Comparison of ENCODE assay signal across 19 cellular contexts in genomic region chr1:158996998-158997397, GRCh38. TPM values are rescaled to one million over a fixed set of nuclear protein-coding genes. Genes with fewer than 3 reads are reported as not detected.
DNase-seq lines count a peak whose midpoint lies in the region; ATAC-seq and TF ChIP-seq lines count a peak whose summit lies in the region.
"Had no signal": no experiment of that assay in that cellular context is flagged by ENCODE, and none has a peak within 500 bp of the region (broad histone marks: within the 10 kb centered on the region; RNA-seq: fewer than 3 reads in every experiment).

No MANE protein-coding gene starts in this region.

- H3K36me3 ChIP-seq in CD8-positive, alpha-beta T cell (ENCODE audit: insufficient read depth, low read length): no peaks in the 10 kb centered on the region
- H3K36me3 ChIP-seq: BE2C had no signal

- H3K27ac ChIP-seq in CD8-positive, alpha-beta T cell (ENCODE audit: low read depth, low read length): no peak overlapping the region

- peak overlapping the region; percentile 63 for H3K27ac Mint-ChIP-seq in CD8-positive, alpha-beta T cell
- peak overlapping the region; percentile 19 for H3K27ac Mint-ChIP-seq in stimulated activated effector memory CD8-positive, alpha-beta T cell treated with anti-CD3 and anti-CD28 coated beads, Interleukin-12 subunit alpha, Interleukin-12 subunit beta, amount 100 ng/mL, for 72 hours
- no peak overlapping the region for H3K27ac Mint-ChIP-seq in Calu3 (ENCODE audit: unreplicated experiment)
- H3K27ac Mint-ChIP-seq: GM23338 had no signal

- TF ChIP-seq CTCF in CD8-positive, alpha-beta T cell (IDR thresholded peaks at IDR 0.05): no peak
- no peak for TF ChIP-seq CTCF in Calu3 (IDR thresholded peaks at IDR 0.05; ENCODE audit: unreplicated experiment)

- H3K36me3 Mint-ChIP-seq in CD8-positive, alpha-beta T cell: peaks cover 13% of the 10 kb centered on the region
- H3K36me3 Mint-ChIP-seq in stimulated activated effector memory CD8-positive, alpha-beta T cell treated with anti-CD3 and anti-CD28 coated beads, Interleukin-12 subunit alpha, Interleukin-12 subunit beta, amount 100 ng/mL, for 72 hours: no peaks in the 10 kb centered on the region
- H3K36me3 Mint-ChIP-seq in Calu3 (ENCODE audit: insufficient read depth, unreplicated experiment): no peaks in the 10 kb centered on the region

- no peaks in the 10 kb centered on the region for H3K9me3 ChIP-seq in CD8-positive, alpha-beta T cell (ENCODE audit: low read length)
- H3K9me3 ChIP-seq: BE2C had no signal

- H3K9me3 Mint-ChIP-seq in CD8-positive, alpha-beta T cell: no peaks in the 10 kb centered on the region
- peaks cover 6% of the 10 kb centered on the region for H3K9me3 Mint-ChIP-seq in stimulated activated effector memory CD8-positive, alpha-beta T cell treated with anti-CD3 and anti-CD28 coated beads, Interleukin-12 subunit alpha, Interleukin-12 subunit beta, amount 100 ng/mL, for 72 hours
- no peaks in the 10 kb centered on the region for H3K9me3 Mint-ChIP-seq in Calu3 (ENCODE audit: low read depth, unreplicated experiment)

- POLR2A ChIA-PET in CD8-positive, alpha-beta T cell (lab: Charles Lee): no interaction called here

- no peak overlapping the region for H3K4me3 Mint-ChIP-seq in CD8-positive, alpha-beta T cell
- peak overlapping the region; percentile 52 for H3K4me3 Mint-ChIP-seq in stimulated activated effector memory CD8-positive, alpha-beta T cell treated with anti-CD3 and anti-CD28 coated beads, Interleukin-12 subunit alpha, Interleukin-12 subunit beta, amount 100 ng/mL, for 72 hours
- no peak overlapping the region for H3K4me3 Mint-ChIP-seq in Calu3 (ENCODE audit: low read depth, unreplicated experiment)
- H3K4me3 Mint-ChIP-seq: GM23338 had no signal

- H3K4me1 ChIP-seq in CD8-positive, alpha-beta T cell (ENCODE audit: insufficient read depth, low read length): peaks cover 6% of the 10 kb centered on the region

- no peak overlapping the region for H3K4me3 ChIP-seq in CD8-positive, alpha-beta T cell (ENCODE audit: low read depth, low read length)
- H3K4me3 ChIP-seq: GM23338 had no signal

- in situ Hi-C loops in SK-MEL-5 (cut with HindIII; ENCODE audit: low pct_unique_long_range_greater_than_20kb, low sequenced_read_pairs): no loop called here

- ATAC-seq in CD8-positive, alpha-beta T cell: no peak
- ATAC-seq in stimulated activated effector memory CD8-positive, alpha-beta T cell treated with anti-CD3 and anti-CD28 coated beads, Interleukin-12 subunit alpha, Interleukin-12 subunit beta, amount 100 ng/mL, for 72 hours: peak; percentile 49
- no peak for ATAC-seq in left cardiac atrium
- ATAC-seq: GM23338 had no signal

- intact Hi-C loops in CD8-positive, alpha-beta T cell (cut with DNase I, micrococcal nuclease): loop anchor here (1.0 to 10.0 kb wide), 5 partner anchors 75 to 1032 kb away; no protein-coding TSS in a partner anchor
- intact Hi-C loops in left cardiac atrium (cut with DNase I) (loop anchor here in 1 of 2 donors (5.0 to 10.0 kb wide), 2 partner anchors 795 to 1032 kb away; no protein-coding TSS in a partner anchor), Calu3 (cut with micrococcal nuclease; ENCODE audit: unreplicated experiment) (loop anchor here (5.0 kb wide), 1 partner anchor 200 kb away; no protein-coding TSS in a partner anchor)

- CTCF ChIA-PET in CD8-positive, alpha-beta T cell (lab: Charles Lee): interaction anchor here (1.9 to 2.5 kb wide), 2 partner anchors 203 to 792 kb away, joined by 20 to 21 read pairs; no protein-coding TSS in a partner anchor
- CTCF ChIA-PET in Calu3 (lab: Charles Lee): interaction anchor here (0.8 kb wide), 1 partner anchor 793 kb away, joined by 3 read pairs; no protein-coding TSS in a partner anchor

- BruUV-seq in Calu3 (replicated peaks; lab: Mats Ljungman, UMichigan): no TSS peak

- peaks cover 30% of the 10 kb centered on the region for H3K4me1 Mint-ChIP-seq in CD8-positive, alpha-beta T cell (ENCODE audit: low read depth)
- H3K4me1 Mint-ChIP-seq in stimulated activated effector memory CD8-positive, alpha-beta T cell treated with anti-CD3 and anti-CD28 coated beads, Interleukin-12 subunit alpha, Interleukin-12 subunit beta, amount 100 ng/mL, for 72 hours: peaks cover 37% of the 10 kb centered on the region
- H3K4me1 Mint-ChIP-seq in Calu3 (ENCODE audit: low read depth, unreplicated experiment): peaks cover 29% of the 10 kb centered on the region

- no peaks in the 10 kb centered on the region for H3K27me3 ChIP-seq in CD8-positive, alpha-beta T cell (ENCODE audit: insufficient read depth, low read length)
- H3K27me3 ChIP-seq: BE2C had no signal

- no peak for DNase-seq in CD8-positive, alpha-beta T cell
- DNase-seq in SK-MEL-5 (ENCODE audit: low read depth, low spot score): peak; percentile 89
- DNase-seq in foreskin melanocyte: peak; percentile 92
- DNase-seq in stimulated activated effector memory CD8-positive, alpha-beta T cell treated with anti-CD3 and anti-CD28 coated beads, Interleukin-12 subunit alpha, Interleukin-12 subunit beta, amount 100 ng/mL, for 72 hours (ENCODE audit: low spot score in 2 of 2): no peak
- no peak for DNase-seq in left cardiac atrium
- DNase-seq in Calu3: no peak
- DNase-seq in cortex of kidney (lab: John Stamatoyannopoulos, UW): no peak
- DNase-seq: BE2C; DMS 273 treated with DMSO at 0.1 percent for 48 hours; GDM1; KBM-7; NCI-H1417 treated with DMSO at 0.1 percent for 48 hours; NCI-H2029; NCI-H2171 treated with DMSO at 0.1 percent for 48 hours; NCI-H446 treated with DMSO at 0.1 percent for 48 hours; NK-92 treated with Interleukin-12 subunit alpha and Interleukin-12 subunit beta, amount 100 ng/mL, for 24 hours; OCI-M1; SIG-M5 had no signal

- no peaks in the 10 kb centered on the region for H3K27me3 Mint-ChIP-seq in CD8-positive, alpha-beta T cell (ENCODE audit: low read depth)
- no peaks in the 10 kb centered on the region for H3K27me3 Mint-ChIP-seq in Calu3 (ENCODE audit: unreplicated experiment)

RNA-seq across cellular contexts. Expression of gene IFI16, which starts 12.7 kb away (rescaled TPM):
- 10 to 100 TPM; 26.1 to 32.1 TPM for total RNA-seq in CD8-positive, alpha-beta T cell
- 91.7 and 103 TPM in 2 replicates for total RNA-seq in SK-MEL-5 (2014; rRNA removed; shearing (Covaris generic))
- 219 and 247 TPM in 2 replicates for polyA plus RNA-seq in SK-MEL-5 (2015; cell fraction: cytosol; rRNA removed)
- 371 and 524 TPM in 2 replicates for polyA plus RNA-seq in SK-MEL-5 (2015; cell fraction: nucleus; rRNA removed)
- total RNA-seq in left cardiac atrium (10 to 100 TPM; 43.7 to 67.7 TPM), Calu3 (2022) (52.8 and 84.5 TPM in 2 replicates)

Comparison
In these comparisons a context has a peak if more than half of its experiments do, and no peak if none do; other contexts are left out.
1. DNase-seq: peak in SK-MEL-5 (single experiment) and foreskin melanocyte (single experiment); none in CD8-positive, alpha-beta T cell (0 of 7), stimulated activated effector memory CD8-positive, alpha-beta T cell treated with anti-CD3 and anti-CD28 coated beads, Interleukin-12 subunit alpha, Interleukin-12 subunit beta, amount 100 ng/mL, for 72 hours (0 of 2), left cardiac atrium (single experiment), Calu3 (single experiment) and cortex of kidney (single experiment).